In the genomic region with DNA sequence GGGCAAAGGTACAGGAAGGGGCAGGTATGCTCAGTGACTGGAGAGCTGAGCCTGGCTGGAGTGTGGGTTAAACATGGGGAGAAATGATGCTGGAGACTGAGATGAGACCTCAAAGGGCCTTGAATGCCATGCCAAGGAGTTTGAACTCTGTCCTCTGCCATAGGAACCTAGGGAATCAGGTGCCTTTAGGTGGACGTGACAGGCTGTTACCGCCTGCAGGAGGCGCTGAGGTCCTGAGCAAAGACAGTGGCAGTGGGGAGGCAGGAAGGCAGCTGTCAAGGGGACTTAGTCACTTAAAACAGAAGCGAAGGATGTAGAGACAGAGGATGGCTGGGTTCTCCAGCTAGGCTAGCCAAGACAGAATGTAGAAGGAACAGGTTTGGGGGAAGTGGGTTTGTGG, we compare ENCODE assay signal across 8 cellular contexts. TPM values are rescaled to one million over a fixed set of nuclear protein-coding genes. Genes with fewer than 3 reads are reported as not detected.
A peak's percentile ranks its signal among the peaks of the same experiment; 100 is the strongest.
DNase-seq lines count a peak whose midpoint lies in the region; ATAC-seq and TF ChIP-seq lines count a peak whose summit lies in the region.

No MANE protein-coding gene starts in this region.

- 76 to 82% methylated on average over 4 of the region's 4 CpGs for WGBS in esophagus squamous epithelium, 2 donors

- peak; percentile 45 for TF ChIP-seq CTCF in kidney epithelial cell (IDR thresholded peaks at IDR 0.05; ENCODE audit: insufficient read depth, low read length, poor library complexity, severe bottlenecking)
- peak in 2 of 6 experiments; percentile 6 to 28 for TF ChIP-seq CTCF in esophagus squamous epithelium (IDR thresholded peaks at IDR 0.05)

- POLR2A ChIA-PET in CD8-positive, alpha-beta memory T cell (lab: Charles Lee) = no interaction called here

- H3K4me1 Mint-ChIP-seq in CD8-positive, alpha-beta memory T cell = peaks cover 11 to 14% (median 13%) of the 10 kb centered on the region in 3 donors

- no peaks in the 10 kb centered on the region for H3K9me3 ChIP-seq in CD8-positive, alpha-beta memory T cell (ENCODE audit: low read length)
- H3K9me3 ChIP-seq in esophagus squamous epithelium = no peaks in the 10 kb centered on the region

- no peaks in the 10 kb centered on the region for H3K27me3 ChIP-seq in CD8-positive, alpha-beta memory T cell (ENCODE audit: insufficient read depth, low read length, poor library complexity, severe bottlenecking)
- H3K27me3 ChIP-seq in kidney epithelial cell (ENCODE audit: control insufficient read depth, insufficient read depth, low read length) (no peaks in the 10 kb centered on the region), esophagus squamous epithelium (no peaks in the 10 kb centered on the region)

- ATAC-seq in HG03196 (IDR thresholded peaks at IDR 0.05; ENCODE audit: unreplicated experiment) = no peak
- no peak for ATAC-seq in sciatic nerve

- H3K9me3 Mint-ChIP-seq in CD8-positive, alpha-beta memory T cell = no peaks in the 10 kb centered on the region

- DNase-seq in CD8-positive, alpha-beta memory T cell = no peak
- DNase-seq in HT-29 (ENCODE audit: low spot score) (peak; percentile 69), kidney epithelial cell (ENCODE audit: low read depth) (no peak), esophagus squamous epithelium (lab: John Stamatoyannopoulos, UW) (no peak), sciatic nerve (ENCODE audit: low spot score) (no peak), NCI-H446 treated with DMSO at 0.1 percent for 48 hours (lab: John Stamatoyannopoulos, UW) (no peak)
- peak; percentile 35 to 50 for DNase-seq in activated CD4-positive, alpha-beta T cell treated with anti-CD3 and anti-CD28 coated beads, Interleukin-2, amount 50 U/mL, for 48 hours

- CTCF ChIA-PET in CD8-positive, alpha-beta memory T cell (lab: Charles Lee) = interaction anchor here (0.6 to 1.2 kb wide), 3 partner anchors 140 to 1248 kb away, joined by 3 read pairs; no protein-coding TSS in a partner anchor

- H3K36me3 ChIP-seq in CD8-positive, alpha-beta memory T cell (ENCODE audit: insufficient read depth, low read length) = peaks cover 48% of the 10 kb centered on the region
- H3K36me3 ChIP-seq in kidney epithelial cell (ENCODE audit: control insufficient read depth, insufficient read depth, low read length) (peaks cover 3% of the 10 kb centered on the region), esophagus squamous epithelium (peaks cover 25 to 100% (median 42%) of the 10 kb centered on the region in 3 donors)

- H3K27ac ChIP-seq in CD8-positive, alpha-beta memory T cell (ENCODE audit: low read depth, low read length) = no peak overlapping the region
- no peak overlapping the region for H3K27ac ChIP-seq in esophagus squamous epithelium

- peaks cover 7% of the 10 kb centered on the region for H3K4me1 ChIP-seq in CD8-positive, alpha-beta memory T cell (ENCODE audit: insufficient read depth, low read length)
- H3K4me1 ChIP-seq in esophagus squamous epithelium = no peaks in the 10 kb centered on the region

- H3K36me3 Mint-ChIP-seq in CD8-positive, alpha-beta memory T cell = peaks cover 0 to 83% (median 8%) of the 10 kb centered on the region in 3 donors

- no peak for TF ChIP-seq POLR2A in esophagus squamous epithelium (IDR thresholded peaks at IDR 0.05)

- H3K27me3 Mint-ChIP-seq in CD8-positive, alpha-beta memory T cell = no peaks in the 10 kb centered on the region

- intact Hi-C loops in esophagus squamous epithelium (cut with DNase I) (no loop called here), sciatic nerve (cut with DNase I) (no loop called here)

- H3K4me3 Mint-ChIP-seq in CD8-positive, alpha-beta memory T cell = no peak overlapping the region

- peak overlapping the region in 6 of 8 donors; percentile 8 to 86 (median 74) for H3K27ac Mint-ChIP-seq in CD8-positive, alpha-beta memory T cell

- H3K4me3 ChIP-seq in CD8-positive, alpha-beta memory T cell (ENCODE audit: low read length) = no peak overlapping the region
- H3K4me3 ChIP-seq in kidney epithelial cell (ENCODE audit: low read depth, low read length) = no peak overlapping the region
- no peak overlapping the region for H3K4me3 ChIP-seq in esophagus squamous epithelium

RNA-seq across cellular contexts. Expression of a gene that starts 9.1 kb away (rescaled TPM):
- total RNA-seq in CD8-positive, alpha-beta memory T cell = 100 to 1,000 TPM; 317 to 323 TPM
- polyA plus RNA-seq in CD8-positive, alpha-beta memory T cell = 431 TPM
- 828 and 837 TPM in 2 replicates for total RNA-seq in HT-29 (2014; rRNA removed; shearing (Covaris generic))
- total RNA-seq in kidney epithelial cell (166 TPM in 2 replicates), esophagus squamous epithelium (100 to 1,000 TPM; 128 to 177 (median 145) TPM), sciatic nerve (84.8 TPM)

RNA-seq across cellular contexts. Expression of a gene that starts 13.5 kb away (rescaled TPM):
- under 1 TPM; 0.72 to 0.89 TPM for total RNA-seq in CD8-positive, alpha-beta memory T cell
- polyA plus RNA-seq in CD8-positive, alpha-beta memory T cell = 0.09 TPM
- total RNA-seq in HT-29 (2014; rRNA removed; shearing (Covaris generic)) = 8.7 and 18.9 TPM in 2 replicates
- 20.8 and 25.1 TPM in 2 replicates for total RNA-seq in kidney epithelial cell
- 10 to 100 TPM in 1 of 4 donors, 1 to 10 TPM in 3; 2.5 to 11.8 (median 3.4) TPM for total RNA-seq in esophagus squamous epithelium
- total RNA-seq in sciatic nerve = 56.2 TPM

RNA-seq across cellular contexts. Expression of a gene that starts 31.5 kb away (rescaled TPM):
- 10 to 100 TPM; 58.2 to 59.6 TPM for total RNA-seq in CD8-positive, alpha-beta memory T cell
- 73.4 TPM for polyA plus RNA-seq in CD8-positive, alpha-beta memory T cell
- 54.0 and 100 TPM in 2 replicates for total RNA-seq in HT-29 (2014; rRNA removed; shearing (Covaris generic))
- total RNA-seq in kidney epithelial cell = 3.4 and 4.1 TPM in 2 replicates
- total RNA-seq in esophagus squamous epithelium = 1 to 10 TPM; 4.9 to 8.3 (median 7.8) TPM
- 17.3 TPM for total RNA-seq in sciatic nerve

RNA-seq across cellular contexts. Expression of a gene that starts 37.7 kb away (rescaled TPM):
- total RNA-seq in CD8-positive, alpha-beta memory T cell = 10 to 100 TPM; 43.4 to 44.6 TPM
- polyA plus RNA-seq in CD8-positive, alpha-beta memory T cell = 17.4 TPM
- total RNA-seq in HT-29 (2014; rRNA removed; shearing (Covaris generic)) = 39.6 and 62.1 TPM in 2 replicates
- 34.8 and 53.3 TPM in 2 replicates for total RNA-seq in kidney epithelial cell
- 10 to 100 TPM; 14.4 to 32.6 (median 24.1) TPM for total RNA-seq in esophagus squamous epithelium
- 58.5 TPM for total RNA-seq in sciatic nerve

RNA-seq across cellular contexts. Expression of a gene that starts 56.5 kb away (rescaled TPM):
- 100 to 1,000 TPM; 197 to 202 TPM for total RNA-seq in CD8-positive, alpha-beta memory T cell
- 15.9 TPM for polyA plus RNA-seq in CD8-positive, alpha-beta memory T cell
- 219 and 252 TPM in 2 replicates for total RNA-seq in HT-29 (2014; rRNA removed; shearing (Covaris generic))
- total RNA-seq in kidney epithelial cell = 42.7 and 46.7 TPM in 2 replicates
- total RNA-seq in esophagus squamous epithelium = 10 to 100 TPM; 30.6 to 79.7 (median 35.1) TPM
- 202 TPM for total RNA-seq in sciatic nerve

Comparison
In these comparisons a context has a peak if more than half of its experiments do, and no peak if none do; other contexts are left out.
1. DNase-seq: peak in HT-29 (single experiment) and activated CD4-positive, alpha-beta T cell treated with anti-CD3 and anti-CD28 coated beads, Interleukin-2, amount 50 U/mL, for 48 hours (2 of 2); none in CD8-positive, alpha-beta memory T cell (0 of 5), kidney epithelial cell (single experiment), esophagus squamous epithelium (single experiment), sciatic nerve (single experiment) and NCI-H446 treated with DMSO at 0.1 percent for 48 hours (single experiment).